ENCODE assay signal across 20 cellular contexts in genomic region chr13:98473792-98474153, GRCh38.
A peak's percentile ranks its signal among the peaks of the same experiment; 100 is the strongest.
DNase-seq lines count a peak whose midpoint lies in the region; ATAC-seq and TF ChIP-seq lines count a peak whose summit lies in the region.
"Had no signal": no experiment of that assay in that cellular context is flagged by ENCODE, and none has a peak within 500 bp of the region (broad histone marks: within the 10 kb centered on the region; RNA-seq: fewer than 3 reads in every experiment).

No MANE protein-coding gene starts in this region.

- H4K20me1 ChIP-seq in neural progenitor cell (ENCODE audit: low read depth) (peaks cover 75% of the 10 kb centered on the region), smooth muscle cell (ENCODE audit: low read depth) (peaks cover 40% of the 10 kb centered on the region)

- H3K4me2 ChIP-seq in neural progenitor cell: no peak overlapping the region
- H3K4me2 ChIP-seq in smooth muscle cell: no peak overlapping the region

- H3K4me1 Mint-ChIP-seq in activated T-cell treated with anti-CD3 and anti-CD28 coated beads, Interleukin-2, amount 50 U/mL, for 72 hours (ENCODE audit: low read depth): peaks cover 28% of the 10 kb centered on the region
- H3K4me1 Mint-ChIP-seq in HFFc6 (ENCODE audit: low read depth) (peaks cover 54% of the 10 kb centered on the region), neural progenitor cell (peaks cover 39% of the 10 kb centered on the region)
- H3K4me1 Mint-ChIP-seq in central memory CD8-positive, alpha-beta T cell: peaks cover 61% of the 10 kb centered on the region

- H3K4me1 ChIP-seq in neural progenitor cell (peaks cover 31% of the 10 kb centered on the region), smooth muscle cell (ENCODE audit: low read depth) (peaks cover 30% of the 10 kb centered on the region)

- no peak for DNase-seq in activated T-cell treated with anti-CD3 and anti-CD28 coated beads, Interleukin-2, amount 50 U/mL, for 72 hours
- DNase-seq in activated T-cell treated with anti-CD3 and anti-CD28 coated beads, Interleukin-2, amount 50 U/mL, for 1 hour: no peak
- no peak for DNase-seq in HFFc6
- no peak for DNase-seq in central memory CD8-positive, alpha-beta T cell (ENCODE audit: low spot score in 2 of 2)
- no peak for DNase-seq in neural progenitor cell (ENCODE audit: low spot score)
- DNase-seq in kidney glomerular epithelial cell (lab: John Stamatoyannopoulos, UW): no peak
- no peak for DNase-seq in smooth muscle cell (lab: John Stamatoyannopoulos, UW; ENCODE audit: unreplicated experiment)
- no peak for DNase-seq in KBM-7
- DNase-seq: ACHN; activated gamma-delta T cell treated with Interleukin-2 at 50 U/mL for 16 hours; DND-41; H7; islet precursor cell; midbrain; NCI-H1417; NCI-H2171; nucleus accumbens; stimulated activated CD4-positive, alpha-beta T cell treated with anti-CD3 and anti-CD28 coated beads, Interleukin-2, amount 100 ng/mL, for 24 hours had no signal

- H3K27me3 Mint-ChIP-seq in activated T-cell treated with anti-CD3 and anti-CD28 coated beads, Interleukin-2, amount 50 U/mL, for 72 hours (ENCODE audit: low read depth): no peaks in the 10 kb centered on the region
- H3K27me3 Mint-ChIP-seq in HFFc6 (ENCODE audit: insufficient read depth) (no peaks in the 10 kb centered on the region; the same call in 1 of the 2 replicates), neural progenitor cell (ENCODE audit: insufficient read depth, low read depth) (peaks cover 4% of the 10 kb centered on the region)
- H3K27me3 Mint-ChIP-seq in central memory CD8-positive, alpha-beta T cell: no peaks in the 10 kb centered on the region

- ATAC-seq in activated T-cell treated with anti-CD3 and anti-CD28 coated beads, Interleukin-2, amount 50 U/mL, for 72 hours (replicated peaks in 1 of 2): no peak
- ATAC-seq in central memory CD8-positive, alpha-beta T cell (replicated peaks; ENCODE audit: extremely low read depth, poor library complexity, severe bottlenecking): no peak

- H3K79me2 ChIP-seq in neural progenitor cell (ENCODE audit: low read depth) (peaks cover 64% of the 10 kb centered on the region), smooth muscle cell (ENCODE audit: low read depth) (peaks cover 46% of the 10 kb centered on the region)

- H2AFZ ChIP-seq in neural progenitor cell (replicated peaks) (no peak overlapping the region), smooth muscle cell (ENCODE audit: low read depth) (no peak overlapping the region)

- 91% methylated on average over 7 of the region's 7 CpGs for WGBS in smooth muscle cell (ENCODE audit: low lambda C conversion rate)

- no peak overlapping the region for H3K9ac ChIP-seq in neural progenitor cell
- no peak overlapping the region for H3K9ac ChIP-seq in smooth muscle cell (ENCODE audit: low read depth)

- in situ Hi-C loops in KBM-7 (cut with MboI; ENCODE audit: low pct_unique_long_range_greater_than_20kb, low sequenced_read_pairs): loop anchor here (25.0 kb wide), 1 partner anchor 189 kb away; no protein-coding TSS in a partner anchor

- TF ChIP-seq CTCF in HFFc6 (IDR thresholded peaks at IDR 0.05) (no peak), neural progenitor cell (IDR thresholded peaks at IDR 0.05) (no peak), smooth muscle cell (IDR thresholded peaks at IDR 0.05; ENCODE audit: borderline replicate concordance, insufficient read depth, poor library complexity, severe bottlenecking) (no peak)

- peaks cover 16% of the 10 kb centered on the region for H3F3A ChIP-seq in neural progenitor cell (ENCODE audit: low read depth)
- peaks cover 11% of the 10 kb centered on the region for H3F3A ChIP-seq in smooth muscle cell (ENCODE audit: low read depth)

- peak overlapping the region in 1 of 2 donors; percentile 17 for H3K4me3 Mint-ChIP-seq in activated T-cell treated with anti-CD3 and anti-CD28 coated beads, Interleukin-2, amount 50 U/mL, for 72 hours
- H3K4me3 Mint-ChIP-seq in HFFc6: no peak overlapping the region
- H3K4me3 Mint-ChIP-seq in central memory CD8-positive, alpha-beta T cell: no peak overlapping the region
- no peak overlapping the region for H3K4me3 Mint-ChIP-seq in neural progenitor cell

- H3K27ac ChIP-seq in neural progenitor cell (no peak overlapping the region), smooth muscle cell (ENCODE audit: low read depth) (no peak overlapping the region)
- H3K27ac ChIP-seq: breast epithelium had no signal

- H3K27me3 ChIP-seq in neural progenitor cell (no peaks in the 10 kb centered on the region), smooth muscle cell (ENCODE audit: low read depth) (no peaks in the 10 kb centered on the region)
- H3K27me3 ChIP-seq: breast epithelium, heart left ventricle had no signal

- H3K9me3 ChIP-seq in neural progenitor cell (ENCODE audit: low read depth) (no peaks in the 10 kb centered on the region), smooth muscle cell (replicated peaks; ENCODE audit: low read depth) (no peaks in the 10 kb centered on the region)
- H3K9me3 ChIP-seq: breast epithelium, heart left ventricle had no signal

- H3K4me3 ChIP-seq in neural progenitor cell: no peak overlapping the region
- no peak overlapping the region for H3K4me3 ChIP-seq in smooth muscle cell
- H3K4me3 ChIP-seq: breast epithelium, heart left ventricle had no signal

- H3K9me3 Mint-ChIP-seq in activated T-cell treated with anti-CD3 and anti-CD28 coated beads, Interleukin-2, amount 50 U/mL, for 72 hours: no peaks in the 10 kb centered on the region
- H3K9me3 Mint-ChIP-seq in HFFc6: no peaks in the 10 kb centered on the region
- no peaks in the 10 kb centered on the region for H3K9me3 Mint-ChIP-seq in central memory CD8-positive, alpha-beta T cell
- H3K9me3 Mint-ChIP-seq in neural progenitor cell: no peaks in the 10 kb centered on the region

- peaks cover 11 to 29% of the 10 kb centered on the region in 2 donors for H3K36me3 Mint-ChIP-seq in activated T-cell treated with anti-CD3 and anti-CD28 coated beads, Interleukin-2, amount 50 U/mL, for 72 hours (ENCODE audit: insufficient read depth in 2 of 2)
- H3K36me3 Mint-ChIP-seq in HFFc6 (ENCODE audit: low read depth) (peaks cover 39% of the 10 kb centered on the region), neural progenitor cell (peaks cover 42% of the 10 kb centered on the region)
- H3K36me3 Mint-ChIP-seq in central memory CD8-positive, alpha-beta T cell (ENCODE audit: insufficient read depth): peaks cover 23% of the 10 kb centered on the region

- H3K36me3 ChIP-seq in neural progenitor cell: no peaks in the 10 kb centered on the region
- H3K36me3 ChIP-seq in smooth muscle cell (ENCODE audit: low read depth): no peaks in the 10 kb centered on the region
- H3K36me3 ChIP-seq: breast epithelium had no signal

- H3K27ac Mint-ChIP-seq in activated T-cell treated with anti-CD3 and anti-CD28 coated beads, Interleukin-2, amount 50 U/mL, for 72 hours: peak overlapping the region; percentile 86
- H3K27ac Mint-ChIP-seq in HFFc6 (peak overlapping the region; percentile 65; the same call in 1 of the 2 replicates), neural progenitor cell (peak overlapping the region; percentile 55)
- H3K27ac Mint-ChIP-seq in central memory CD8-positive, alpha-beta T cell (ENCODE audit: low read depth): peak overlapping the region; percentile 80
